In the genomic region with DNA sequence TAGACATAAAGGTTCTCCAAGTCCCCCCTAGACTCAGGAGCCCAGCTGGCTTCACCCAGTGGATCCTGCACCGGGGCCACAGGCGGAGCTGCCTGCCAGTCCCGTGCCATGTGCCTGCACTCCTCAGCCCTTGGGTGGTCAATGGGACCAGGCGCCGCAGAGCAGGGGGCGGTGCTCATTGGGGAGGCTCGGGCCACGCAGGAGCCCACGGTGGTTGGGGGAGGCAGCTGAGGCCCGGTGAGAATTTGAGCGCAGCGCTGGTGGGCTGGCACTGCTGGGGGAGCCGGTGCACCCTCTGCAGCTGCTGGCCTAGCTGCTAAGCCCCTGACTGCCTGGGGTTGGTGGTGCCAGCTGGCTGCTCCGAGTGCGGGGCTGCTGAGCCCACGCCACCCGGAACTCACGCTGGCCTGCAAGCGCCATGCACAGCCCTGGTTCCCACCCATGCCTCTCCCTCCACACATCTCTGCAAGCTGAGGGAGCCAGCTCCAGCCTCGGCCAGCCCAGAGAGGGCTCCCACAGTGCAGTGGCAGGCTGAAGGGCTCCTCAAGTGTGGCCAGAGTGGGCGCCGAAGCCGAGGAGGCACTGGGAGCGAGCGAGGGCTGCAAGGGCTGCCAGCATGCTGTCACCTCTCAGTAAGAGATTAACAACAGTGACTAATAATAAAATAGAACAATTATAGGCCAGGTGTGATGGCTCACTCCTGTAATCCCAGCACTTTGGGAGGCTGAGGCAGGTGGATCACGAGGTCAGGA, we compare ENCODE assay signal across 23 cellular contexts.
A peak's percentile ranks its signal among the peaks of the same experiment; 100 is the strongest.
DNase-seq lines count a peak whose midpoint lies in the region; ATAC-seq lines count a peak whose summit lies in the region.
"Had no signal": no experiment of that assay in that cellular context is flagged by ENCODE, and none has a peak within 500 bp of the region (broad histone marks: within the 10 kb centered on the region; RNA-seq: fewer than 3 reads in every experiment).

No MANE protein-coding gene starts in this region.

- peak overlapping the region; percentile 24 for H4K91ac ChIP-seq in neuronal stem cell (ENCODE audit: low read depth, low read length, poor library complexity)

- H3K79me1 ChIP-seq in neuronal stem cell (ENCODE audit: low read depth, low read length) = no peaks in the 10 kb centered on the region

- H3K27ac Mint-ChIP-seq in stimulated activated naive CD8-positive, alpha-beta T cell treated with anti-CD3 and anti-CD28 coated beads, Interleukin-15, amount 100 ng/mL, for 72 hours = no peak overlapping the region
- H3K27ac Mint-ChIP-seq: CD4-positive, alpha-beta memory T cell; CD4-positive, CD25-positive, alpha-beta regulatory T cell; CD8-positive, alpha-beta memory T cell had no signal

- H2AFZ ChIP-seq in neuronal stem cell (ENCODE audit: low read length) = no peak overlapping the region

- peak overlapping the region in 1 of 2 donors; percentile 41 for H3K4me3 ChIP-seq in neuronal stem cell (ENCODE audit: low read length in 2 of 2)
- H3K4me3 ChIP-seq: BLaER1 had no signal

- no peak overlapping the region for H2BK12ac ChIP-seq in neuronal stem cell (ENCODE audit: low read length)

- DNase-seq in stimulated activated naive CD8-positive, alpha-beta T cell treated with anti-CD3 and anti-CD28 coated beads, Interleukin-15, amount 100 ng/mL, for 72 hours = no peak
- DNase-seq in stimulated activated naive CD8-positive, alpha-beta T cell treated with anti-CD3 and anti-CD28 coated beads, Interleukin-15, Interleukin-2, amounts not matched to agents 100 U/mL and 50 U/mL, for 24 hours = no peak
- DNase-seq in cerebellar cortex (ENCODE audit: low spot score) (peak; percentile 25), neuronal stem cell (ENCODE audit: low spot score) (no peak), hypothalamus (lab: John Stamatoyannopoulos, UW) (no peak)
- DNase-seq: 8988T; ACHN; BE2C; CD4-positive, alpha-beta memory T cell; CD4-positive, CD25-positive, alpha-beta regulatory T cell; CD8-positive, alpha-beta memory T cell; COR-L47; DMS 273 treated with DMSO at 0.1 percent for 48 hours; DMS153; DMS53; DMS79; DND-41; EL; GF-D8 had no signal

- peaks cover 0 to 3% of the 10 kb centered on the region in 2 donors for H3K9me3 ChIP-seq in neuronal stem cell (replicated peaks in 1 of 2; ENCODE audit: control insufficient read depth in 2 of 2, insufficient read depth in 1 of 2, low read depth in 1 of 2, low read length in 2 of 2)
- H3K9me3 ChIP-seq: BE2C had no signal

- no peaks in the 10 kb centered on the region for H3K36me3 ChIP-seq in neuronal stem cell (replicated peaks in 1 of 2; ENCODE audit: control insufficient read depth in 2 of 2, insufficient read depth in 2 of 2, low read length in 2 of 2)
- H3K36me3 ChIP-seq: BE2C, BLaER1 had no signal

- no peak overlapping the region for H3K4me3 Mint-ChIP-seq in stimulated activated naive CD8-positive, alpha-beta T cell treated with anti-CD3 and anti-CD28 coated beads, Interleukin-15, amount 100 ng/mL, for 72 hours
- H3K4me3 Mint-ChIP-seq: CD14-positive monocyte; CD4-positive, alpha-beta memory T cell; CD4-positive, CD25-positive, alpha-beta regulatory T cell; CD8-positive, alpha-beta memory T cell had no signal

- H3K9me3 Mint-ChIP-seq in stimulated activated naive CD8-positive, alpha-beta T cell treated with anti-CD3 and anti-CD28 coated beads, Interleukin-15, amount 100 ng/mL, for 72 hours = no peaks in the 10 kb centered on the region

- no peak overlapping the region for H2BK120ac ChIP-seq in neuronal stem cell (ENCODE audit: low read depth, low read length)

- peak overlapping the region; percentile 43 for H3K23ac ChIP-seq in neuronal stem cell (ENCODE audit: low read depth, low read length, poor library complexity)

- peak overlapping the region; percentile 19 for H3K18ac ChIP-seq in neuronal stem cell (ENCODE audit: low read length)

- peak overlapping the region; percentile 64 for H2BK15ac ChIP-seq in neuronal stem cell (ENCODE audit: low read length)

- H3K9ac ChIP-seq in neuronal stem cell (ENCODE audit: low read depth, low read length, poor library complexity) = no peak overlapping the region
- H3K9ac ChIP-seq: BLaER1 had no signal

- no peaks in the 10 kb centered on the region for H3K27me3 ChIP-seq in neuronal stem cell (ENCODE audit: control insufficient read depth in 3 of 3, insufficient read depth in 3 of 3, low read depth in 1 of 3, low read length in 3 of 3)
- H3K27me3 ChIP-seq: BE2C, BLaER1 had no signal

- H3K4me2 ChIP-seq in neuronal stem cell (ENCODE audit: insufficient read depth, low read length, poor library complexity, severe bottlenecking) = no peak overlapping the region
- H3K4me2 ChIP-seq: BLaER1 had no signal

- no peak overlapping the region for H2BK5ac ChIP-seq in neuronal stem cell (ENCODE audit: low read length)

- no peak overlapping the region for H2AK5ac ChIP-seq in neuronal stem cell (ENCODE audit: low read depth, low read length)

- H3K14ac ChIP-seq in neuronal stem cell (ENCODE audit: low read length) = peak overlapping the region; percentile 75

- H3K4me1 Mint-ChIP-seq in stimulated activated naive CD8-positive, alpha-beta T cell treated with anti-CD3 and anti-CD28 coated beads, Interleukin-15, amount 100 ng/mL, for 72 hours = no peaks in the 10 kb centered on the region
- H3K4me1 Mint-ChIP-seq: CD14-positive monocyte; CD4-positive, alpha-beta memory T cell; CD4-positive, CD25-positive, alpha-beta regulatory T cell had no signal

- no CpG with 5 or more reads among the region's 26 CpGs for WGBS in neuronal stem cell (ENCODE audit: extremely low coverage in 2 of 2, insufficient read length in 2 of 2, insufficient replicate concordance in 1 of 2), 2 donors

- ATAC-seq in stimulated activated naive CD8-positive, alpha-beta T cell treated with anti-CD3 and anti-CD28 coated beads, Interleukin-15, amount 100 ng/mL, for 72 hours = peak; percentile 33
- ATAC-seq in stimulated activated naive CD8-positive, alpha-beta T cell treated with anti-CD3 and anti-CD28 coated beads, Interleukin-15, Interleukin-2, amounts not matched to agents 100 U/mL and 50 U/mL, for 24 hours = no peak
- ATAC-seq in HG03432 (IDR thresholded peaks at IDR 0.05; ENCODE audit: unreplicated experiment) = no peak
- ATAC-seq in HG03342 (IDR thresholded peaks at IDR 0.05; ENCODE audit: unreplicated experiment) = no peak

- H3K27ac ChIP-seq in neuronal stem cell (replicated peaks; ENCODE audit: low read length) = no peak overlapping the region
- H3K27ac ChIP-seq: BLaER1 had no signal

- peak overlapping the region; percentile 66 for H3K4ac ChIP-seq in neuronal stem cell (ENCODE audit: low read length)

- H3K4me1 ChIP-seq in neuronal stem cell (ENCODE audit: control insufficient read depth in 2 of 2, insufficient read depth in 1 of 2, low read depth in 1 of 2, low read length in 2 of 2) = no peaks in the 10 kb centered on the region
- H3K4me1 ChIP-seq: BE2C had no signal

- H3K27me3 Mint-ChIP-seq in stimulated activated naive CD8-positive, alpha-beta T cell treated with anti-CD3 and anti-CD28 coated beads, Interleukin-15, amount 100 ng/mL, for 72 hours = no peaks in the 10 kb centered on the region
- H3K27me3 Mint-ChIP-seq: CD4-positive, alpha-beta memory T cell; CD4-positive, CD25-positive, alpha-beta regulatory T cell had no signal

- no peak overlapping the region for H4K8ac ChIP-seq in neuronal stem cell (ENCODE audit: low read depth, low read length)
